ENCODE assay signal across 38 cellular contexts in genomic region chr19:35615036-35615435, GRCh38. TPM values are rescaled to one million over a fixed set of nuclear protein-coding genes. Genes with fewer than 3 reads are reported as not detected.
"Had no signal": no experiment of that assay in that cellular context is flagged by ENCODE, and none has a peak within 500 bp of the region (broad histone marks: within the 10 kb centered on the region; RNA-seq: fewer than 3 reads in every experiment).

No MANE protein-coding gene starts in this region.

- H3K4me3 ChIP-seq: coronary artery, dorsolateral prefrontal cortex, esophagus muscularis mucosa, gastrocnemius medialis, heart left ventricle had no signal

- H3K4me3 Mint-ChIP-seq: activated B cell treated with CpG ODN at 0.5 μM for 24 hours; activated CD8-positive, alpha-beta T cell treated with anti-CD3 and anti-CD28 coated beads for 36 hours; activated T-cell treated with anti-CD3 and anti-CD28 coated beads, Interleukin-2, amount 50 U/mL, for 4 hours; activated T-helper 17 cell treated with anti-CD3 and anti-CD28 coated beads, Interleukin-2, amount 50 U/mL, for 72 hours; central memory CD8-positive, alpha-beta T cell; dendritic cell treated with granulocyte-macrophage colony-stimulating factor and Interleukin-4, amounts not matched to agents 40 ng/mL and 50 ng/mL, for 4 days; endodermal cell; T-helper 2 cell treated with Interferon-gamma antibody and Interleukin-4, amounts not matched to agents 5 μg/mL and 100 μg/mL, for 36 hours had no signal

- H3K27me3 ChIP-seq: brain microvascular endothelial cell, dorsolateral prefrontal cortex, foreskin keratinocyte, gastrocnemius medialis, heart left ventricle had no signal

- H3K27ac ChIP-seq: brain microvascular endothelial cell, coronary artery, dorsolateral prefrontal cortex, esophagus muscularis mucosa, foreskin keratinocyte, gastrocnemius medialis, heart left ventricle, WERI-Rb-1 had no signal

- H3K27ac Mint-ChIP-seq: activated B cell treated with CpG ODN at 0.5 μM for 24 hours; activated CD8-positive, alpha-beta T cell treated with anti-CD3 and anti-CD28 coated beads for 36 hours; activated naive CD8-positive, alpha-beta T cell; activated T-helper 17 cell treated with anti-CD3 and anti-CD28 coated beads, Interleukin-2, amount 50 U/mL, for 72 hours; dendritic cell treated with granulocyte-macrophage colony-stimulating factor and Interleukin-4, amounts not matched to agents 40 ng/mL and 50 ng/mL, for 4 days; endodermal cell; T-helper 17 cell had no signal

- ATAC-seq: activated CD4-positive, CD25-positive, alpha-beta regulatory T cell treated with anti-CD3 and anti-CD28 coated beads, Interleukin-2, amount 50 U/mL, for 24 hours; activated CD8-positive, alpha-beta T cell treated with anti-CD3 and anti-CD28 coated beads for 36 hours; activated T-cell treated with anti-CD3 and anti-CD28 coated beads, Interleukin-2, amount 50 U/mL, for 4 hours; activated T-helper 17 cell treated with anti-CD3 and anti-CD28 coated beads, Interleukin-2, amount 50 U/mL, for 72 hours; foreskin keratinocyte; gastrocnemius medialis; heart left ventricle; T-helper 17 cell had no signal

- H3K9me3 Mint-ChIP-seq: activated B cell treated with CpG ODN at 0.5 μM for 24 hours; activated CD8-positive, alpha-beta T cell treated with anti-CD3 and anti-CD28 coated beads for 36 hours; activated T-cell treated with anti-CD3 and anti-CD28 coated beads, Interleukin-2, amount 50 U/mL, for 4 hours; activated T-helper 17 cell treated with anti-CD3 and anti-CD28 coated beads, Interleukin-2, amount 50 U/mL, for 72 hours; central memory CD8-positive, alpha-beta T cell; dendritic cell treated with granulocyte-macrophage colony-stimulating factor and Interleukin-4, amounts not matched to agents 40 ng/mL and 50 ng/mL, for 4 days; endodermal cell; T-helper 2 cell treated with Interferon-gamma antibody and Interleukin-4, amounts not matched to agents 5 μg/mL and 100 μg/mL, for 36 hours had no signal

- H3K9me3 ChIP-seq: esophagus muscularis mucosa, gastrocnemius medialis, heart left ventricle had no signal

- H3K4me1 Mint-ChIP-seq: activated T-helper 17 cell treated with anti-CD3 and anti-CD28 coated beads, Interleukin-2, amount 50 U/mL, for 72 hours; endodermal cell had no signal

- H3K27me3 Mint-ChIP-seq: activated B cell treated with CpG ODN at 0.5 μM for 24 hours; activated CD8-positive, alpha-beta T cell treated with anti-CD3 and anti-CD28 coated beads for 36 hours; activated naive CD8-positive, alpha-beta T cell; activated T-helper 17 cell treated with anti-CD3 and anti-CD28 coated beads, Interleukin-2, amount 50 U/mL, for 72 hours; central memory CD8-positive, alpha-beta T cell; dendritic cell treated with granulocyte-macrophage colony-stimulating factor and Interleukin-4, amounts not matched to agents 40 ng/mL and 50 ng/mL, for 4 days; T-helper 17 cell had no signal

- FAIRE-seq: astrocyte had no signal

- H3K4me1 ChIP-seq: foreskin keratinocyte had no signal

- DNase-seq: activated B cell treated with CpG ODN at 0.5 μM for 24 hours; activated CD4-positive, alpha-beta T cell treated with anti-CD3 and anti-CD28 coated beads for 48 hours; activated CD4-positive, alpha-beta T cell treated with anti-CD3 and anti-CD28 coated beads, Interleukin-2, amount 50 U/mL, for 1 hour; activated CD4-positive, alpha-beta T cell treated with anti-CD3 and anti-CD28 coated beads, Interleukin-2, amount 50 U/mL, for 48 hours; activated CD8-positive, alpha-beta memory T cell treated with anti-CD3 and anti-CD28 coated beads for 24 hours; activated CD8-positive, alpha-beta T cell treated with anti-CD3 and anti-CD28 coated beads for 36 hours; activated effector memory CD4-positive, alpha-beta T cell treated with Interleukin-2 at 50 U/mL for 16 hours; activated gamma-delta T cell treated with Interleukin-2 at 50 U/mL for 16 hours; activated naive CD4-positive, alpha-beta T cell treated with anti-CD3 and anti-CD28 coated beads, Interleukin-2, amount 50 U/mL, for 16 hours; activated naive CD4-positive, alpha-beta T cell treated with Interleukin-2 at 50 U/mL for 16 hours; activated T-cell treated with anti-CD3 and anti-CD28 coated beads, Interleukin-2, amount 50 U/mL, for 4 hours; amniotic stem cell; anterior cingulate cortex; brain microvascular endothelial cell; dorsolateral prefrontal cortex; effector memory CD4-positive, alpha-beta T cell; endodermal cell; erythroblast; foreskin keratinocyte; gastrocnemius medialis; glutamatergic neuron; T-helper 17 cell; T1000; WERI-Rb-1 had no signal

- H3K36me3 ChIP-seq: brain microvascular endothelial cell, gastrocnemius medialis had no signal

RNA-seq across cellular contexts. Expression of gene ETV2, which starts 26.5 kb away (rescaled TPM):
- total RNA-seq: activated B cell treated with CpG ODN at 0.5 μM for 24 hours had no signal

RNA-seq across cellular contexts. Expression of gene PMIS2, which starts 29.1 kb away (rescaled TPM):
- total RNA-seq: activated B cell treated with CpG ODN at 0.5 μM for 24 hours; activated CD8-positive, alpha-beta T cell treated with anti-CD3 and anti-CD28 coated beads for 36 hours; activated T-cell treated with anti-CD3 and anti-CD28 coated beads, Interleukin-2, amount 50 U/mL, for 4 hours; activated T-helper 17 cell treated with anti-CD3 and anti-CD28 coated beads, Interleukin-2, amount 50 U/mL, for 72 hours; astrocyte; bronchial epithelial cell; cardiac septum; cerebellum; endodermal cell; esophagus muscularis mucosa; foreskin keratinocyte; gastrocnemius medialis; heart left ventricle; T-helper 17 cell had no signal
- polyA plus RNA-seq: adipose tissue, foreskin keratinocyte, heart left ventricle had no signal
